In genomic region chr2:58805126-58805525, GRCh38 we compare ENCODE assay signal across 10 cellular contexts.
"Had no signal": no experiment of that assay in that cellular context is flagged by ENCODE, and none has a peak within 500 bp of the region (broad histone marks: within the 10 kb centered on the region; RNA-seq: fewer than 3 reads in every experiment).

No MANE protein-coding gene starts in this region.

- H3K9ac ChIP-seq: KMS-11 had no signal

- H2AFZ ChIP-seq: GM23338 had no signal

- DNase-seq: H9, HCEC 1CT, HFFc6, IMR-90, KBM-7 had no signal

- H3K4me3 ChIP-seq: GM23338 had no signal

- ATAC-seq: GM23338 had no signal

- H3K4me2 ChIP-seq: GM23338, KMS-11 had no signal

- FAIRE-seq: H1, H54 had no signal

- H3K27ac ChIP-seq: HL-60, KMS-11 had no signal
